In genomic region chr5:126680215-126680817, GRCh38 we compare ENCODE assay signal across 9 cellular contexts.
A peak's percentile ranks its signal among the peaks of the same experiment; 100 is the strongest.
DNase-seq lines count a peak whose midpoint lies in the region; ATAC-seq, FAIRE-seq and TF ChIP-seq lines count a peak whose summit lies in the region.
"Had no signal": no experiment of that assay in that cellular context is flagged by ENCODE, and none has a peak within 500 bp of the region (broad histone marks: within the 10 kb centered on the region; RNA-seq: fewer than 3 reads in every experiment).

No MANE protein-coding gene starts in this region.

- H3K4me1 Mint-ChIP-seq in MCF 10A (ENCODE audit: insufficient read depth, unreplicated experiment), result peaks cover 6% of the 10 kb centered on the region

- DNase-seq in MCF 10A (ENCODE audit: unreplicated experiment), result peak; percentile 23
- DNase-seq in breast epithelium (ENCODE audit: low spot score in 2 of 2), result no peak
- DNase-seq in SK-N-MC (ENCODE audit: low read depth, low spot score), result peak; percentile 74
- no peak for DNase-seq in H54 (ENCODE audit: insufficient read length, low spot score)
- no peak for DNase-seq in GM12892 (ENCODE audit: insufficient read length)
- DNase-seq in DMS114 treated with DMSO at 0.1 percent for 48 hours (lab: John Stamatoyannopoulos, UW; ENCODE audit: unreplicated experiment), result no peak

- H3K9ac ChIP-seq in SK-N-MC (ENCODE audit: insufficient read length) (no peak overlapping the region), mucosa of rectum (ENCODE audit: low read depth in 1 of 2, low read length in 2 of 2) (no peak overlapping the region)

- TF ChIP-seq POLR2A in breast epithelium (IDR thresholded peaks at IDR 0.05), result no peak
- TF ChIP-seq POLR2A in H54 (IDR thresholded peaks at IDR 0.05; ENCODE audit: low read depth, low read length), result no peak
- no peak for TF ChIP-seq POLR2A in GM12892 (IDR thresholded peaks at IDR 0.05; ENCODE audit: low read depth, low read length)

- H3K9me3 Mint-ChIP-seq in MCF 10A (ENCODE audit: unreplicated experiment), result no peaks in the 10 kb centered on the region
- H3K9me3 Mint-ChIP-seq: CD4-positive, CD25-positive, alpha-beta regulatory T cell had no signal

- H3K4me3 ChIP-seq in breast epithelium (no peak overlapping the region), SK-N-MC (peak overlapping the region; percentile 60), mucosa of rectum (ENCODE audit: low read length in 2 of 2) (peak overlapping the region; percentile 18 to 56)

- peaks cover 7% of the 10 kb centered on the region for H3K36me3 Mint-ChIP-seq in MCF 10A (ENCODE audit: insufficient read depth, unreplicated experiment)
- H3K36me3 Mint-ChIP-seq: CD4-positive, CD25-positive, alpha-beta regulatory T cell had no signal

- H3K4me3 Mint-ChIP-seq in MCF 10A (ENCODE audit: unreplicated experiment), result no peak overlapping the region
- H3K4me3 Mint-ChIP-seq: CD4-positive, CD25-positive, alpha-beta regulatory T cell had no signal

- H3K27me3 ChIP-seq in breast epithelium, result no peaks in the 10 kb centered on the region
- no peaks in the 10 kb centered on the region for H3K27me3 ChIP-seq in mucosa of rectum (ENCODE audit: control insufficient read depth in 2 of 2, insufficient read depth in 2 of 2, low read length in 2 of 2)

- no peaks in the 10 kb centered on the region for H3K4me1 ChIP-seq in breast epithelium
- peaks cover 5 to 18% of the 10 kb centered on the region in 2 donors for H3K4me1 ChIP-seq in mucosa of rectum (ENCODE audit: control insufficient read depth in 2 of 2, insufficient read depth in 2 of 2, low read length in 2 of 2)

- BruUV-seq in MCF 10A (replicated peaks; lab: Mats Ljungman, UMichigan), result no TSS peak

- no peak overlapping the region for H3K27ac ChIP-seq in breast epithelium
- peak overlapping the region; percentile 57 for H3K27ac ChIP-seq in SK-N-MC
- no peak overlapping the region for H3K27ac ChIP-seq in mucosa of rectum (ENCODE audit: low read depth in 2 of 2, low read length in 2 of 2)

- intact Hi-C loops in MCF 10A (cut with micrococcal nuclease) (no loop called here), breast epithelium (cut with DNase I; ENCODE audit: low total_unique reads) (no loop called here)

- H3K36me3 ChIP-seq in breast epithelium (no peaks in the 10 kb centered on the region), SK-N-MC (ENCODE audit: insufficient read depth, low read length) (no peaks in the 10 kb centered on the region), mucosa of rectum (ENCODE audit: control insufficient read depth in 2 of 2, insufficient read depth in 2 of 2, low read length in 2 of 2) (no peaks in the 10 kb centered on the region)

- H3K27ac Mint-ChIP-seq in MCF 10A (ENCODE audit: low read depth, unreplicated experiment), result no peak overlapping the region
- H3K27ac Mint-ChIP-seq: CD4-positive, CD25-positive, alpha-beta regulatory T cell had no signal

- POLR2A ChIA-PET in MCF 10A (lab: Yijun Ruan, JAX), result interaction anchor here (10.6 kb wide), 1 partner anchor 98 kb away, joined by 137 read pairs; the partner anchor contains the start of gene LMNB1

- FAIRE-seq in H54 (lab: Jason Lieb, UNC) (no peak), GM12892 (lab: Jason Lieb, UNC) (no peak)

- TF ChIP-seq CTCF in MCF 10A (IDR thresholded peaks at IDR 0.05; ENCODE audit: unreplicated experiment), result no peak
- TF ChIP-seq CTCF in breast epithelium (IDR thresholded peaks at IDR 0.05), result no peak

- H3K9me3 ChIP-seq in breast epithelium, result no peaks in the 10 kb centered on the region
- H3K9me3 ChIP-seq in SK-N-MC (ENCODE audit: low read depth, low read length), result peaks cover 3% of the 10 kb centered on the region; the same call in 1 of the 2 replicates
- no peaks in the 10 kb centered on the region for H3K9me3 ChIP-seq in mucosa of rectum (ENCODE audit: control insufficient read depth in 2 of 2, low read length in 2 of 2)

- H3K27me3 Mint-ChIP-seq in MCF 10A (ENCODE audit: insufficient read depth, unreplicated experiment), result no peaks in the 10 kb centered on the region

- peak; percentile 57 for ATAC-seq in HG03439 (IDR thresholded peaks at IDR 0.05; ENCODE audit: unreplicated experiment)

- CTCF ChIA-PET in MCF 10A (lab: Yijun Ruan, JAX), result interaction anchor here (0.9 to 16.3 kb wide), 7 partner anchors 23 to 812 kb away, joined by 3 to 456 read pairs (median 5); partner anchors contain the start of gene LMNB1

Comparison
In these comparisons a context has a peak if more than half of its experiments do, and no peak if none do; other contexts are left out.
1. DNase-seq: peak in MCF 10A (single experiment) and SK-N-MC (single experiment); none in breast epithelium (0 of 2), H54 (single experiment), GM12892 (single experiment) and DMS114 treated with DMSO at 0.1 percent for 48 hours (single experiment).
2. H3K4me3 ChIP-seq: peak in SK-N-MC (single experiment) and mucosa of rectum (2 of 2); none in breast epithelium (0 of 3).